Comparison of ENCODE assay signal across 15 cellular contexts in the genomic region with DNA sequence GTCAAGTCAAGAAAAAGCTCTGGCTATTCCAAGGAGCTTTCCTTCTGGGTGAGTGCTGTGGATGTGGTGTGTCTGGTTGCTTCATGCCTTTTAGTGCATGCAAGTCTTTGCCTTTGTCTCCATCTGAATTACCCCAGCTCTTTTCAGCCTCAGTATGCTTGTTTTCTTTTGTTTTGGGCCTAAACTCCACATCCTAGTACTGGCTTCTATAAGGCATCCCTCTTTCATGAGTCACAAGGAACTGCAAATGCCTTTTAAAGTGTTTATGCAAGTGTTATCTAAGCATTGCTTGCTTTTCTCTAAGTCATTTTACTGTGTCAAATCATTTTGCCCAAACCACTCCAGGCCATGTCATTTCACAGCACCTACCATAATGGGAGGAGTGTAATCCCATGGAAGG.
DNase-seq lines count a peak whose midpoint lies in the region; ATAC-seq, FAIRE-seq and TF ChIP-seq lines count a peak whose summit lies in the region.
"Had no signal": no experiment of that assay in that cellular context is flagged by ENCODE, and none has a peak within 500 bp of the region (broad histone marks: within the 10 kb centered on the region; RNA-seq: fewer than 3 reads in every experiment).

No MANE protein-coding gene starts in this region.

- CTCF ChIA-PET in A549 (lab: Yijun Ruan, JAX), result interaction anchor here (1.5 to 1.7 kb wide), 2 partner anchors 49 to 209 kb away, joined by 4 to 6 read pairs; no protein-coding TSS in a partner anchor

- in situ Hi-C loops in astrocyte of the spinal cord (cut with HindIII; ENCODE audit: low sequenced_read_pairs), result no loop called here

- FAIRE-seq in A549 (lab: Jason Lieb, UNC), result no peak
- FAIRE-seq: A204.1 had no signal

- ATAC-seq in A549 (no peak), GM19035 (IDR thresholded peaks at IDR 0.05; ENCODE audit: unreplicated experiment) (no peak), heart right ventricle (no peak)
- ATAC-seq in stimulated activated memory B cell treated with anti-CD40 and anti-IgM and Interleukin-4, amounts not matched to agents 10 μg/mL and 1 μg/mL and 100 μg/mL, for 72 hours, result no peak
- ATAC-seq: right lobe of liver had no signal

- intact Hi-C loops in heart right ventricle (cut with DNase I), result no loop called here

- peaks cover 24% of the 10 kb centered on the region for H3K4me1 Mint-ChIP-seq in HFFc6 (ENCODE audit: low read depth)
- no peaks in the 10 kb centered on the region for H3K4me1 Mint-ChIP-seq in stimulated activated memory B cell treated with anti-CD40 and anti-IgM and Interleukin-4, amounts not matched to agents 10 μg/mL and 1 μg/mL and 100 μg/mL, for 72 hours

- TF ChIP-seq POLR2A in A549 (IDR thresholded peaks at IDR 0.05; ENCODE audit: low read length), result no peak

- H3K9me3 ChIP-seq in A549, result no peaks in the 10 kb centered on the region
- H3K9me3 ChIP-seq in heart right ventricle, result no peaks in the 10 kb centered on the region
- H3K9me3 ChIP-seq: right lobe of liver, vagina had no signal

- TF ChIP-seq EP300 in A549 (IDR thresholded peaks at IDR 0.05), result no peak

- no peak for TF ChIP-seq CTCF in A549 (IDR thresholded peaks at IDR 0.05)
- TF ChIP-seq CTCF in HFFc6 (IDR thresholded peaks at IDR 0.05), result no peak
- TF ChIP-seq CTCF in astrocyte of the spinal cord (IDR thresholded peaks at IDR 0.05; ENCODE audit: low read depth, low read length), result no peak
- no peak for TF ChIP-seq CTCF in heart right ventricle (IDR thresholded peaks at IDR 0.05)

- DNase-seq in A549 (ENCODE audit: low read depth in 1 of 2, low spot score in 1 of 2) (peak in 1 of 2 experiments; percentile 20), HFFc6 (peak; percentile 76), astrocyte of the spinal cord (ENCODE audit: low read depth, low spot score) (peak; percentile 86), iris pigment epithelial cell (ENCODE audit: low read depth) (peak; percentile 89), heart right ventricle (no peak)
- no peak for DNase-seq in stimulated activated CD4-positive, alpha-beta T cell treated with anti-CD3 and anti-CD28 coated beads, Interleukin-4, amount 100 ng/mL, for 24 hours
- DNase-seq: activated naive CD4-positive, alpha-beta T cell treated with anti-CD3 and anti-CD28 coated beads, Interleukin-2, amount 50 U/mL, for 16 hours; NCI-H1694 treated with DMSO at 0.1 percent for 48 hours; NCI-H524 treated with DMSO at 0.1 percent for 48 hours; right lobe of liver; stimulated activated naive CD4-positive, alpha-beta T cell had no signal

- TF ChIP-seq RAD21 in A549 (conservative IDR thresholded peaks at IDR 0.05 in 1 of 2, IDR thresholded peaks at IDR 0.05 in 1 of 2), result no peak

- POLR2A ChIA-PET in A549 (lab: Yijun Ruan, JAX), result no interaction called here

- peak overlapping the region; percentile 71 for H3K27ac Mint-ChIP-seq in HFFc6
- H3K27ac Mint-ChIP-seq in stimulated activated memory B cell treated with anti-CD40 and anti-IgM and Interleukin-4, amounts not matched to agents 10 μg/mL and 1 μg/mL and 100 μg/mL, for 72 hours, result no peak overlapping the region

- peak overlapping the region; percentile 81 to 91 for H3K27ac ChIP-seq in A549
- no peak overlapping the region for H3K27ac ChIP-seq in heart right ventricle
- H3K27ac ChIP-seq: right lobe of liver, vagina had no signal

- H3K36me3 Mint-ChIP-seq in HFFc6 (ENCODE audit: low read depth), result no peaks in the 10 kb centered on the region
- no peaks in the 10 kb centered on the region for H3K36me3 Mint-ChIP-seq in stimulated activated memory B cell treated with anti-CD40 and anti-IgM and Interleukin-4, amounts not matched to agents 10 μg/mL and 1 μg/mL and 100 μg/mL, for 72 hours

- H3K27me3 Mint-ChIP-seq in HFFc6 (ENCODE audit: insufficient read depth), result no peaks in the 10 kb centered on the region; the same call in 1 of the 2 replicates
- H3K27me3 Mint-ChIP-seq in stimulated activated memory B cell treated with anti-CD40 and anti-IgM and Interleukin-4, amounts not matched to agents 10 μg/mL and 1 μg/mL and 100 μg/mL, for 72 hours, result no peaks in the 10 kb centered on the region

- H3K4me1 ChIP-seq in A549 (peaks cover 73% of the 10 kb centered on the region), heart right ventricle (peaks cover 3 to 53% (median 34%) of the 10 kb centered on the region in 9 donors)
- H3K4me1 ChIP-seq: right lobe of liver, vagina had no signal

- no peaks in the 10 kb centered on the region for H3K9me3 Mint-ChIP-seq in HFFc6
- no peaks in the 10 kb centered on the region for H3K9me3 Mint-ChIP-seq in stimulated activated memory B cell treated with anti-CD40 and anti-IgM and Interleukin-4, amounts not matched to agents 10 μg/mL and 1 μg/mL and 100 μg/mL, for 72 hours

- H3K4me3 ChIP-seq in A549, result no peak overlapping the region
- no peak overlapping the region for H3K4me3 ChIP-seq in astrocyte of the spinal cord (ENCODE audit: low read depth, low read length)
- no peak overlapping the region for H3K4me3 ChIP-seq in heart right ventricle
- H3K4me3 ChIP-seq: right lobe of liver, vagina had no signal

- peak overlapping the region; percentile 75 for H3K4me2 ChIP-seq in A549

- H3K36me3 ChIP-seq in heart right ventricle, result no peaks in the 10 kb centered on the region
- H3K36me3 ChIP-seq: right lobe of liver, vagina had no signal

- no peaks in the 10 kb centered on the region for H3K27me3 ChIP-seq in heart right ventricle
- H3K27me3 ChIP-seq: right lobe of liver, vagina had no signal

- H3K4me3 Mint-ChIP-seq in HFFc6, result peak overlapping the region; percentile 43
- no peak overlapping the region for H3K4me3 Mint-ChIP-seq in stimulated activated memory B cell treated with anti-CD40 and anti-IgM and Interleukin-4, amounts not matched to agents 10 μg/mL and 1 μg/mL and 100 μg/mL, for 72 hours

TF ChIP-seq in A549, 52 proteins besides CTCF, POLR2A, EP300 and RAD21:
- TF ChIP-seq MAZ (IDR thresholded peaks at IDR 0.05; ENCODE audit: borderline replicate concordance, low read depth, low read length) (no peak), RCOR1 (IDR thresholded peaks at IDR 0.05; ENCODE audit: low read depth, low read length) (no peak), HOXA7 (CRISPR knock-in tag; IDR thresholded peaks at IDR 0.05) (no peak), FOSB (CRISPR knock-in tag; IDR thresholded peaks at IDR 0.05) (no peak), KDM1A (IDR thresholded peaks at IDR 0.05; ENCODE audit: low read depth) (no peak), HEYL (CRISPR knock-in tag; IDR thresholded peaks at IDR 0.05) (no peak), JUN (IDR thresholded peaks at IDR 0.05) (no peak), ZC3H11A (IDR thresholded peaks at IDR 0.05) (no peak), CHD2 (IDR thresholded peaks at IDR 0.05; ENCODE audit: low read length, partially characterized antibody) (no peak), HOXB5 (CRISPR knock-in tag; IDR thresholded peaks at IDR 0.05) (no peak), EHMT2 (IDR thresholded peaks at IDR 0.05; ENCODE audit: low read depth) (no peak), MAFK (IDR thresholded peaks at IDR 0.05; ENCODE audit: partially characterized antibody) (no peak), CHD4 (IDR thresholded peaks at IDR 0.05; ENCODE audit: borderline replicate concordance) (no peak), JUNB (IDR thresholded peaks at IDR 0.05) (no peak)
- TF ChIP-seq, protein P1, sequence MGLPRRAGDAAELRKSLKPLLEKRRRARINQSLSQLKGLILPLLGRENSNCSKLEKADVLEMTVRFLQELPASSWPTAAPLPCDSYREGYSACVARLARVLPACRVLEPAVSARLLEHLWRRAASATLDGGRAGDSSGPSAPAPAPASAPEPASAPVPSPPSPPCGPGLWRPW (IDR thresholded peaks at IDR 0.05), result no peak
- TF ChIP-seq, protein P2, sequence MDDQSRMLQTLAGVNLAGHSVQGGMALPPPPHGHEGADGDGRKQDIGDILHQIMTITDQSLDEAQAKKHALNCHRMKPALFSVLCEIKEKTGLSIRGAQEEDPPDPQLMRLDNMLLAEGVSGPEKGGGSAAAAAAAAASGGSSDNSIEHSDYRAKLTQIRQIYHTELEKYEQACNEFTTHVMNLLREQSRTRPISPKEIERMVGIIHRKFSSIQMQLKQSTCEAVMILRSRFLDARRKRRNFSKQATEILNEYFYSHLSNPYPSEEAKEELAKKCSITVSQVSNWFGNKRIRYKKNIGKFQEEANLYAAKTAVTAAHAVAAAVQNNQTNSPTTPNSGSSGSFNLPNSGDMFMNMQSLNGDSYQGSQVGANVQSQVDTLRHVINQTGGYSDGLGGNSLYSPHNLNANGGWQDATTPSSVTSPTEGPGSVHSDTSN (IDR thresholded peaks at IDR 0.05), result no peak

Comparison
In these comparisons a context has a peak if more than half of its experiments do, and no peak if none do; other contexts are left out.
1. DNase-seq: peak in HFFc6 (single experiment), astrocyte of the spinal cord (single experiment) and iris pigment epithelial cell (single experiment); none in stimulated activated CD4-positive, alpha-beta T cell treated with anti-CD3 and anti-CD28 coated beads, Interleukin-4, amount 100 ng/mL, for 24 hours (single experiment) and heart right ventricle (0 of 2).
2. H3K27ac ChIP-seq: peak in A549 (2 of 2); none in heart right ventricle (0 of 10).